In the genomic region with DNA sequence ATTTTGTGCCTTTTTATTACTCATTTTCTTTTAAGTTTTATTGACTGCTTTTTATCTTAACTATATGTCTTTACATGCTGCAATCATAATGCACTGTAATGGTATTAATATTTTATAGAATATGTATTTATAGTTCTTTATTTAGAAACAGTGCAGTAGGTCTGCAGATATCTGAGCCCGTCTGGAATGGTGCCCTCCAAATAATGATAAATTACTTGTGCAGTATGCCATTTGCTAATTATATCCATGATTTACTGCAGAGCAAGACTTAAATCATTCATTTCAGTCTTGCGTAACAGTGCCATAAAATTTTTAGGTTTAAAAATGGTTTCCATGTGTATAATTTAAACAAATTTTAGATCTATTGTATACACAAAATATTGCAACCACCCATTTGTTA, we compare ENCODE assay signal across 19 cellular contexts.
"Had no signal": no experiment of that assay in that cellular context is flagged by ENCODE, and none has a peak within 500 bp of the region (broad histone marks: within the 10 kb centered on the region; RNA-seq: fewer than 3 reads in every experiment).

No MANE protein-coding gene starts in this region.

- H3K9me3 ChIP-seq: SJCRH30 had no signal

- H3K4me3 ChIP-seq: SJCRH30 had no signal

- H3K27ac ChIP-seq: RWPE1, SJCRH30 had no signal

- ATAC-seq: HepG2 had no signal

- FAIRE-seq: HepG2 had no signal

- H3K27me3 ChIP-seq: SJCRH30 had no signal

- DNase-seq: KBM-7, MV-4-11, NCI-H1048, NCI-H1105, NCI-H1417, NCI-H1436 treated with DMSO at 0.1 percent for 48 hours, NCI-H1694 treated with DMSO at 0.1 percent for 48 hours, NCI-H1930, NCI-H2081, NCI-H2107, NCI-H2227 treated with DMSO at 0.1 percent for 48 hours, NCI-H510A, NCI-H524 treated with DMSO at 0.1 percent for 48 hours, NCI-H69, NCI-H774, SHP77 treated with DMSO at 0.1 percent for 48 hours, SJCRH30 had no signal
